In the genomic region with DNA sequence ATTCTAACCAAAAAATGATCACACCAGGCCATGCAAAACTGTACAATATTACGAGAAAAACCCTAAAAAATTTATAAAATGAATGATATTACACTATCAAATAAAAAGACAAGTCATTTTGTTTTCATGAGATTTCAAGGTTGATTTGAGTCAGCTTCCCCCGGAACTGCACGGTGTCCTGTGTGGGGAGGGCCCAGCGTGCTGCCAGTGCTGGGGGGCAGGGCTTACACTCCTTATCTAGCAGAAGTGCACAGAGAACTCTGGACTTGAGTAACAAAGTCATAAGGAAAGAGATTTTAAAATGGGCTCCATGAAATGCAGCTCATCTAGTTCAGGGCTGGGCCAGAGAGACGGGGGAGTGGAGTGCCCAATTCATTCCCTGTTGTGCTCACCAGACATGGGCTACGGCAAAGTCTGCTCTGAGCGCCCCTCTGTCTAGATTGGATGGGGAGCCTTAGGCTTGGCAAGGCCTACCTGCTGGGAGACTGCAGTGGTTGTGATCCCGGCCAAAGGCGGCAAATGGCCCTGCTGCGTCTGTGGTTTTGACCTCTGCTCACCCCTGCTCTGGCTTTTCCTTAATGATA, we compare ENCODE assay signal across 1 cellular context.
TF ChIP-seq lines count a peak whose summit lies in the region.

No MANE protein-coding gene starts in this region.

TF ChIP-seq in K562, 482 proteins besides CTCF, POLR2A, EP300 and RAD21 (continued from another document and continues in another):
- TF ChIP-seq, protein P1, sequence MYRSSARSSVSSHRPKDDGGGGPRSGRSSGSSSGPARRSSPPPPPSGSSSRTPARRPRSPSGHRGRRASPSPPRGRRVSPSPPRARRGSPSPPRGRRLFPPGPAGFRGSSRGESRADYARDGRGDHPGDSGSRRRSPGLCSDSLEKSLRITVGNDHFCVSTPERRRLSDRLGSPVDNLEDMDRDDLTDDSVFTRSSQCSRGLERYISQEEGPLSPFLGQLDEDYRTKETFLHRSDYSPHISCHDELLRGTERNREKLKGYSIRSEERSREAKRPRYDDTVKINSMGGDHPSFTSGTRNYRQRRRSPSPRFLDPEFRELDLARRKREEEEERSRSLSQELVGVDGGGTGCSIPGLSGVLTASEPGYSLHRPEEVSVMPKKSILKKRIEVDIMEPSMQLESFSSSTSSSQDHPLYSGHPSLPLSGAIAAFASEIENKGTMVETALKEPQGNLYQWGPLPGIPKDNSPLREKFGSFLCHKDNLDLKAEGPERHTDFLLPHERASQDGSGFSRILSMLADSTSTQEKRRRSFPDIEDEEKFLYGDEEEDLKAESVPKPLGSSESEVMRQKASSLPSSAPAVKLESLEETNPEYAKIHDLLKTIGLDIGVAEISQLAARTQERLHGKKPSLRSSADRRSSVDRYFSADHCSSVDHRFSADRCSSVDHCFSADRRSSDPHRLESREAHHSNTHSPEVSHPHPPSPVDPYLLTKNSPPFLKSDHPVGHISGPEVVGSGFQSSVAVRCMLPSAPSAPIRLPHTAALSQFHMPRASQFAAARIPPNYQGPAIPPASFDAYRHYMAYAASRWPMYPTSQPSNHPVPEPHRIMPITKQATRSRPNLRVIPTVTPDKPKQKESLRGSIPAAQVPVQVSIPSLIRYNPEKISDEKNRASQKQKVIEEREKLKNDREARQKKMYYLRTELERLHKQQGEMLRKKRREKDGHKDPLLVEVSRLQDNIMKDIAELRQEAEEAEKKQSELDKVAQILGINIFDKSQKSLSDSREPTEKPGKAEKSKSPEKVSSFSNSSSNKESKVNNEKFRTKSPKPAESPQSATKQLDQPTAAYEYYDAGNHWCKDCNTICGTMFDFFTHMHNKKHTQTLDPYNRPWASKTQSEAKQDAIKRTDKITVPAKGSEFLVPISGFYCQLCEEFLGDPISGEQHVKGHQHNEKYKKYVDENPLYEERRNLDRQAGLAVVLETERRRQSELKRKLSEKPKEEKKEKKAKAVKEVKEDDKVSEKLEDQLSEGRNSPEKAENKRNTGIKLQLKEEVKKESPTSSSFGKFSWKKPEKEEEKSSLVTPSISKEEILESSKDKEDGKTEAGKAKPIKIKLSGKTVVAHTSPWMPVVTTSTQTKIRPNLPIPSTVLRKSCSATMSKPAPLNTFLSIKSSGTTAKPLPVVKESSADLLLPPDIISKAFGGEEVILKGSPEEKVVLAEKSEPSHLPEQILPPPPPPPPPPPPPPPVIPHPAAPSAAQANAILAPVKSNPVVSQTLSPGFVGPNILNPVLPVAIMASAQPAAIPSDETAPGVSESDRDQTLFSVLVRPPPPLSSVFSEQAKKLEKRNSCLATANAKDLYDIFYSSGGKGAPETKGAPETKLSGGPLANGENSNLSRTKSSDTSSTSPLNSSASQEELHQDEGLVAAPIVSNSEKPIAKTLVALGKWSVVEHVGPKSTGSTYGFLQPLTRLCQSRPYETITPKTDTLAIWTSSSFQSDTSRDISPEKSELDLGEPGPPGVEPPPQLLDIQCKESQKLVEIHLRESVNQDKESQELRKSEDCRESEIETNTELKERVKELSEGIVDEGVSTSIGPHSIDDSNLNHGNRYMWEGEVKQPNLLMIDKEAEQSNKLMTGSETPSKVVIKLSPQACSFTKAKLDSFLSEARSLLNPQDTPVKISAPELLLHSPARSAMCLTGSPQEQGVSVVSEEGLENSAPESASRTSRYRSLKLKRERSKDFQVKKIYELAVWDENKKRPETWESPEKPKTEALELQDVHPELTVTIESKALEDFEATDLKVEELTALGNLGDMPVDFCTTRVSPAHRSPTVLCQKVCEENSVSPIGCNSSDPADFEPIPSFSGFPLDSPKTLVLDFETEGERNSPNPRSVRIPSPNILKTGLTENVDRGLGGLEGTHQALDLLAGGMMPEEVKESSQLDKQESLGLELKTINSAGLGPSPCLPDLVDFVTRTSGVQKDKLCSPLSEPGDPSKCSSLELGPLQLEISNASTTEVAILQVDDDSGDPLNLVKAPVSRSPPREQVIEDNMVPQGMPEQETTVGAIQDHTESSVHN (IDR thresholded peaks at IDR 0.05; ENCODE audit: borderline replicate concordance in 1 of 2, low read depth in 1 of 2): no peak
- TF ChIP-seq MYNN (IDR thresholded peaks at IDR 0.05): peak; percentile 63; the same call in 1 of the 2 replicates
- TF ChIP-seq MYNN (CRISPR knock-in tag; IDR thresholded peaks at IDR 0.05): no peak
- no peak for TF ChIP-seq USF1 (CRISPR knock-in tag; IDR thresholded peaks at IDR 0.05)
- TF ChIP-seq ZNF695 (CRISPR knock-in tag; IDR thresholded peaks at IDR 0.05): no peak
- TF ChIP-seq ZC3H11A (IDR thresholded peaks at IDR 0.05; ENCODE audit: low read depth, low read length): no peak
- TF ChIP-seq IRF1 (CRISPR knock-in tag; IDR thresholded peaks at IDR 0.05; ENCODE audit: borderline replicate concordance): no peak
- TF ChIP-seq ZNF143 (CRISPR knock-in tag; IDR thresholded peaks at IDR 0.05): no peak
- no peak for TF ChIP-seq MEIS2 (IDR thresholded peaks at IDR 0.05; ENCODE audit: partially characterized antibody)
- no peak for TF ChIP-seq ZBTB26 (CRISPR knock-in tag; IDR thresholded peaks at IDR 0.05)
- TF ChIP-seq ZNF583 (CRISPR knock-in tag; IDR thresholded peaks at IDR 0.05): peak; percentile 52; the same call in 1 of the 2 replicates
- TF ChIP-seq ZNF165 (CRISPR knock-in tag; IDR thresholded peaks at IDR 0.05; ENCODE audit: borderline replicate concordance): no peak
- TF ChIP-seq TSC22D4 (tag; IDR thresholded peaks at IDR 0.05): no peak
- TF ChIP-seq RBM34 (IDR thresholded peaks at IDR 0.05; ENCODE audit: borderline replicate concordance, insufficient read depth, low read length): no peak
- TF ChIP-seq ARID3A (IDR thresholded peaks at IDR 0.05; ENCODE audit: borderline replicate concordance, low read depth, low read length): peak; percentile 84
- no peak for TF ChIP-seq ZNF696 (CRISPR knock-in tag; conservative IDR thresholded peaks at IDR 0.05)
- TF ChIP-seq KDM5B (IDR thresholded peaks at IDR 0.05; ENCODE audit: insufficient replicate concordance, low read depth, low read length): no peak
- TF ChIP-seq, protein P2, sequence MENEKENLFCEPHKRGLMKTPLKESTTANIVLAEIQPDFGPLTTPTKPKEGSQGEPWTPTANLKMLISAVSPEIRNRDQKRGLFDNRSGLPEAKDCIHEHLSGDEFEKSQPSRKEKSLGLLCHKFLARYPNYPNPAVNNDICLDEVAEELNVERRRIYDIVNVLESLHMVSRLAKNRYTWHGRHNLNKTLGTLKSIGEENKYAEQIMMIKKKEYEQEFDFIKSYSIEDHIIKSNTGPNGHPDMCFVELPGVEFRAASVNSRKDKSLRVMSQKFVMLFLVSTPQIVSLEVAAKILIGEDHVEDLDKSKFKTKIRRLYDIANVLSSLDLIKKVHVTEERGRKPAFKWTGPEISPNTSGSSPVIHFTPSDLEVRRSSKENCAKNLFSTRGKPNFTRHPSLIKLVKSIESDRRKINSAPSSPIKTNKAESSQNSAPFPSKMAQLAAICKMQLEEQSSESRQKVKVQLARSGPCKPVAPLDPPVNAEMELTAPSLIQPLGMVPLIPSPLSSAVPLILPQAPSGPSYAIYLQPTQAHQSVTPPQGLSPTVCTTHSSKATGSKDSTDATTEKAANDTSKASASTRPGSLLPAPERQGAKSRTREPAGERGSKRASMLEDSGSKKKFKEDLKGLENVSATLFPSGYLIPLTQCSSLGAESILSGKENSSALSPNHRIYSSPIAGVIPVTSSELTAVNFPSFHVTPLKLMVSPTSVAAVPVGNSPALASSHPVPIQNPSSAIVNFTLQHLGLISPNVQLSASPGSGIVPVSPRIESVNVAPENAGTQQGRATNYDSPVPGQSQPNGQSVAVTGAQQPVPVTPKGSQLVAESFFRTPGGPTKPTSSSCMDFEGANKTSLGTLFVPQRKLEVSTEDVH (IDR thresholded peaks at IDR 0.05; ENCODE audit: low read depth, partially characterized antibody): no peak
- no peak for TF ChIP-seq NFRKB (IDR thresholded peaks at IDR 0.05; ENCODE audit: low read depth)
- no peak for TF ChIP-seq ZNF277 (CRISPR knock-in tag; IDR thresholded peaks at IDR 0.05; ENCODE audit: borderline replicate concordance)
- no peak for TF ChIP-seq SETDB1 (IDR thresholded peaks at IDR 0.05; ENCODE audit: low read length)
- TF ChIP-seq ZNF512 (tag; IDR thresholded peaks at IDR 0.05): no peak
- TF ChIP-seq GTF2F1 (IDR thresholded peaks at IDR 0.05; ENCODE audit: low read depth, low read length): no peak
- TF ChIP-seq SOX6 (IDR thresholded peaks at IDR 0.05): peak; percentile 41; the same call in 1 of the 2 replicates
- TF ChIP-seq BRD4 (IDR thresholded peaks at IDR 0.05): no peak
- 0 out of 2 replicates have a peak, but pooled peaks have one; percentile 15 for TF ChIP-seq SPI1 (IDR thresholded peaks at IDR 0.05; ENCODE audit: borderline replicate concordance, low read depth, low read length)
- TF ChIP-seq KLF6 (CRISPR knock-in tag; IDR thresholded peaks at IDR 0.05; ENCODE audit: borderline replicate concordance): no peak
- TF ChIP-seq KDM4B (IDR thresholded peaks at IDR 0.05; ENCODE audit: borderline replicate concordance in 2 of 2, low read depth in 1 of 2): no peak
- TF ChIP-seq ZFX (CRISPR knock-in tag; IDR thresholded peaks at IDR 0.05): peak; percentile 73
- no peak for TF ChIP-seq GATAD2A (IDR thresholded peaks at IDR 0.05)
- peak; percentile 66; the same call in 1 of the 2 replicates for TF ChIP-seq CREM (IDR thresholded peaks at IDR 0.05; ENCODE audit: low read depth)
- TF ChIP-seq ZNF140 (CRISPR knock-in tag; IDR thresholded peaks at IDR 0.05): no peak
- no peak for TF ChIP-seq ZFPM2 (CRISPR knock-in tag; IDR thresholded peaks at IDR 0.05)
- no peak for TF ChIP-seq PHB2 (IDR thresholded peaks at IDR 0.05; ENCODE audit: low read depth)
- no peak for TF ChIP-seq ZBTB9 (CRISPR knock-in tag; IDR thresholded peaks at IDR 0.05)
- TF ChIP-seq RBM15 (IDR thresholded peaks at IDR 0.05; ENCODE audit: insufficient read depth, low read length): no peak
- peak; percentile 26 for TF ChIP-seq PHF20 (IDR thresholded peaks at IDR 0.05; ENCODE audit: partially characterized antibody)
